23 cellular contexts compared by ENCODE assay signal in genomic region chr17:40821536-40821935, GRCh38. TPM values are rescaled to one million over a fixed set of nuclear protein-coding genes. Genes with fewer than 3 reads are reported as not detected.
DNase-seq lines count a peak whose midpoint lies in the region; TF ChIP-seq lines count a peak whose summit lies in the region.
"Had no signal": no experiment of that assay in that cellular context is flagged by ENCODE, and none has a peak within 500 bp of the region (broad histone marks: within the 10 kb centered on the region; RNA-seq: fewer than 3 reads in every experiment).

No MANE protein-coding gene starts in this region.

- intact Hi-C loops in lower leg skin (cut with DNase I; ENCODE audit: low total_unique reads): no loop called here
- intact Hi-C loops in testis (cut with DNase I; ENCODE audit: low total_unique reads): no loop called here
- intact Hi-C loops in spleen (cut with DNase I; ENCODE audit: low total_unique reads): no loop called here

- peaks cover 37% of the 10 kb centered on the region for H3K4me1 ChIP-seq in testis
- peaks cover 6 to 32% (median 18%) of the 10 kb centered on the region in 6 donors for H3K4me1 ChIP-seq in spleen

- H3K27me3 Mint-ChIP-seq in HFFc6 (ENCODE audit: insufficient read depth): no peaks in the 10 kb centered on the region

- peaks cover 51% of the 10 kb centered on the region for H3K4me1 Mint-ChIP-seq in HFFc6 (ENCODE audit: low read depth)

- no peak overlapping the region for H3K27ac Mint-ChIP-seq in HFFc6
- H3K27ac Mint-ChIP-seq: CD8-positive, alpha-beta T cell had no signal

- no peak overlapping the region for H3K4me3 Mint-ChIP-seq in HFFc6
- H3K4me3 Mint-ChIP-seq: CD8-positive, alpha-beta T cell had no signal

- H3K27ac ChIP-seq in testis (peak overlapping the region; percentile 34 to 97), spleen (no peak overlapping the region)
- H3K27ac ChIP-seq: C4-2B had no signal

- no peaks in the 10 kb centered on the region for H3K9me3 ChIP-seq in testis
- H3K9me3 ChIP-seq in spleen: peaks cover 0 to 13% (median 0%) of the 10 kb centered on the region in 8 donors
- H3K9me3 ChIP-seq: Caco-2, MG63 had no signal

- DNase-seq in HFFc6 (peak; percentile 32), amniotic epithelial cell (ENCODE audit: low read depth) (peak; percentile 90), lower leg skin (ENCODE audit: low spot score in 2 of 2) (no peak), testis (no peak), activated gamma-delta T cell treated with Interleukin-2 at 50 U/mL for 16 hours (no peak), cerebellar nuclear complex (lab: John Stamatoyannopoulos, UW) (no peak), spleen (no peak)
- DNase-seq: Caco-2; CD8-positive, alpha-beta T cell; GF-D8; KBM-7; MG63; NCI-H1105 treated with DMSO at 0.1 percent for 48 hours; NCI-H146; NCI-H1930; NCI-H2107; NCI-H524 treated with DMSO at 0.1 percent for 48 hours; NCI-H774 had no signal

- TF ChIP-seq POLR2A in lower leg skin (IDR thresholded peaks at IDR 0.05): no peak
- TF ChIP-seq POLR2A in testis (IDR thresholded peaks at IDR 0.05): no peak
- no peak for TF ChIP-seq POLR2A in spleen (IDR thresholded peaks at IDR 0.05)

- H3K36me3 ChIP-seq in testis (ENCODE audit: low read depth, missing control alignments) (no peaks in the 10 kb centered on the region), spleen (peaks cover 0 to 26% (median 11%) of the 10 kb centered on the region in 6 donors)

- H3K36me3 Mint-ChIP-seq in HFFc6 (ENCODE audit: low read depth): peaks cover 40% of the 10 kb centered on the region

- peak overlapping the region; percentile 23 for H3K4me3 ChIP-seq in lower leg skin (ENCODE audit: low read depth, poor library complexity, severe bottlenecking)
- H3K4me3 ChIP-seq in testis: no peak overlapping the region
- H3K4me3 ChIP-seq in spleen: no peak overlapping the region
- H3K4me3 ChIP-seq: MG63 had no signal

- H3K27me3 ChIP-seq in testis (no peaks in the 10 kb centered on the region), spleen (replicated peaks in 1 of 7) (no peaks in the 10 kb centered on the region)
- H3K27me3 ChIP-seq: MG63 had no signal

- no peak for TF ChIP-seq CTCF in HFFc6 (IDR thresholded peaks at IDR 0.05)
- TF ChIP-seq CTCF in lower leg skin (IDR thresholded peaks at IDR 0.05): no peak
- no peak for TF ChIP-seq CTCF in testis (IDR thresholded peaks at IDR 0.05)
- no peak for TF ChIP-seq CTCF in spleen (IDR thresholded peaks at IDR 0.05 in 8 of 11, conservative IDR thresholded peaks at IDR 0.05 in 3 of 11)

- no peaks in the 10 kb centered on the region for H3K9me3 Mint-ChIP-seq in HFFc6

RNA-seq across cellular contexts. Expression of gene KRT10, which starts 0.9 kb away (rescaled TPM):
- 10 to 100 TPM; 61.4 to 71.0 (median 65.3) TPM for total RNA-seq in HFFc6 (2021; fragmentation: NEBNext Ultra II Directional; extraction: Animal tissue kit (Norgen Biotek cat#: 25700))
- 1,000 to 10,000 TPM; 4,878 to 8,317 (median 6,442) TPM for total RNA-seq in lower leg skin
- 10 to 100 TPM; 22.1 to 25.8 TPM for total RNA-seq in testis
- 69.4 TPM for polyA plus RNA-seq in testis (ENCODE audit: insufficient read depth, low read depth, low replicate concordance)
- total RNA-seq in spleen: 10 to 100 TPM in 4 of 7 donors, 1 to 10 TPM in 3; 4.3 to 39.0 (median 25.9) TPM
- 10 to 100 TPM; 35.3 to 41.8 (median 41.3) TPM for polyA plus RNA-seq in spleen

RNA-seq across cellular contexts. Expression of gene KRT28, which starts 21.8 kb away (rescaled TPM):
- not detected for total RNA-seq in HFFc6 (2021; fragmentation: NEBNext Ultra II Directional; extraction: Animal tissue kit (Norgen Biotek cat#: 25700))
- total RNA-seq in lower leg skin (1 to 10 TPM in 1 of 4 donors, not detected in 3; 6.0 TPM), testis (under 1 TPM; 0.43 to 0.87 TPM), spleen (not detected)
- polyA plus RNA-seq in testis (ENCODE audit: insufficient read depth, low read depth, low replicate concordance) (0.37 TPM), spleen (not detected)
- total RNA-seq: A673; Caco-2; CD8-positive, alpha-beta T cell; HepG2; HT1080; LHCN-M2 had no signal
- polyA plus RNA-seq: HepG2 had no signal

RNA-seq across cellular contexts. Expression of gene KRT27, which starts 39.2 kb away (rescaled TPM):
- total RNA-seq in HFFc6 (2021; fragmentation: NEBNext Ultra II Directional; extraction: Animal tissue kit (Norgen Biotek cat#: 25700)): not detected
- total RNA-seq in lower leg skin (10 to 100 TPM in 1 of 4 donors, 1 to 10 TPM in 1, under 1 TPM in 1, not detected in 1; 0.52 to 69.8 (median 1.3) TPM), testis (1 to 10 TPM in 1 of 2 donors, under 1 TPM in 1; 0.87 to 1.4 TPM), spleen (not detected)
- polyA plus RNA-seq in testis (ENCODE audit: insufficient read depth, low read depth, low replicate concordance) (0.58 TPM), spleen (under 1 TPM; 0.09 to 0.42 (median 0.12) TPM)
- total RNA-seq: A673; Caco-2; CD8-positive, alpha-beta T cell; HepG2; HT1080; LHCN-M2 had no signal
- polyA plus RNA-seq: HepG2 had no signal

RNA-seq across cellular contexts. Expression of gene KRT12, which starts 45.5 kb away (rescaled TPM):
- total RNA-seq in HFFc6 (2021; fragmentation: NEBNext Ultra II Directional; extraction: Animal tissue kit (Norgen Biotek cat#: 25700)): not detected
- total RNA-seq in lower leg skin (not detected), testis (under 1 TPM; 0.63 to 0.68 TPM), spleen (not detected)
- polyA plus RNA-seq in testis (ENCODE audit: insufficient read depth, low read depth, low replicate concordance) (0.26 TPM), spleen (not detected)
- total RNA-seq: A673; Caco-2; CD8-positive, alpha-beta T cell; HT1080; LHCN-M2 had no signal

RNA-seq across cellular contexts. Expression of gene KRT26, which starts 49.5 kb away (rescaled TPM):
- not detected for total RNA-seq in HFFc6 (2021; fragmentation: NEBNext Ultra II Directional; extraction: Animal tissue kit (Norgen Biotek cat#: 25700))
- 1 to 10 TPM in 1 of 4 donors, not detected in 3; 9.2 TPM for total RNA-seq in lower leg skin
- under 1 TPM; 0.62 to 0.79 TPM for total RNA-seq in testis
- polyA plus RNA-seq in testis (ENCODE audit: insufficient read depth, low read depth, low replicate concordance): 0.30 TPM
- not detected for total RNA-seq in spleen
- polyA plus RNA-seq in spleen: not detected
- total RNA-seq: A673; Caco-2; CD8-positive, alpha-beta T cell; HepG2; HT1080; LHCN-M2 had no signal
- polyA plus RNA-seq: HepG2 had no signal

Comparison
In these comparisons a context has a peak if more than half of its experiments do, and no peak if none do; other contexts are left out.
1. DNase-seq: peak in HFFc6 (single experiment) and amniotic epithelial cell (single experiment); none in lower leg skin (0 of 2), testis (single experiment), activated gamma-delta T cell treated with Interleukin-2 at 50 U/mL for 16 hours (single experiment), cerebellar nuclear complex (0 of 2) and spleen (single experiment).
2. H3K27ac ChIP-seq: peak in testis (2 of 2); none in spleen (0 of 8).
3. RNA of gene KRT10, which starts 0.9 kb away (total RNA-seq): 4,878 to 8,317 TPM in lower leg skin; 61.4 to 71.0 TPM in HFFc6, 4.3 to 39.0 TPM in spleen and 22.1 to 25.8 TPM in testis; every median in the first group is over 10 times any median in the second.